In the genomic region with DNA sequence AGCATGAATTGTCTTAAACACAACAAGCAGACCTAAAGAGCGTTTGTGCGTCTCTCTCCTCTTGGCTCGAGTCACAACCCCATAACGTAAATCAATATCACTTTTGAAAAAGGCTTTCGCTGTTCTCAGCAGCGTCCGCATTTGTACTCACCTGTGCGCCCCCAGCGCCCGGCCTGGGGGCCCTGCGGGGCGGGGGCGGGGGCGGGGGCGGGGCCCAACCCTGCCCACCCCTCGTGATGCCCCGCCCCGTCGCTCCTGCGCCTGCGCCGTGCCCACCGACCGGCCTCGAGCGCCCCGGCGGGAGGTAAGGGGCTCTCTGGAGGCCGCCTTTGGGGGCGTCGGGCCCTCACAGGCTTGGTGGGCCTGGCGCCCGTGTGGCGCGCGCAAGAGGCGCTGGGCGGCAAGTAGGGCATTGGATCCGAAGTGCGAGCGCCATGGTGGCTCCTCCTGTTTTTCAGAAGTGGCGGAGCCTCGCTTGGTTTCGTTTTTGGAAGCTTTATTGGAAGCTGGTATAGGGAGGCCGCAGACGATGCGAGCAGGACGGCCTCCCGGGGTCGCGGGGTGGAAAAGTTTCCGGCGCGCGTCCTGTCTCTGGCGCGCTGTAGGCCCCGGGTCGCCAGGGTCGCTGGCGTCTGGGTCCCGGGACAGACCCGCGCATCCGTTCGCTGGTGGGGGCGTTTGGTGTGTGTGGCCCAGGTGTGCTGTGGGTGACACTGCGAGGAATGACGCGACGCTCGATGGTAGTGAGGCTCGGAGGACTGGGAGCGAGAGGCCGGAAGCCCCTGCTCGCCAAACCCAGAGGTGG, we compare ENCODE assay signal across 8 cellular contexts. TPM values are rescaled to one million over a fixed set of nuclear protein-coding genes. Genes with fewer than 3 reads are reported as not detected.
DNase-seq lines count a peak whose midpoint lies in the region; ATAC-seq, FAIRE-seq and TF ChIP-seq lines count a peak whose summit lies in the region.

A gene (plus strand): TSS at position 252 of the 805 bp plus-strand sequence. CDS start 8,586 bp downstream, outside the sequence.

- H3K4me1 Mint-ChIP-seq in WTC11: peaks cover 36% of the 10 kb centered on the region

- no peaks in the 10 kb centered on the region for H3K36me3 Mint-ChIP-seq in WTC11

- H3K4me3 ChIP-seq in bronchial epithelial cell (ENCODE audit: low read depth, low read length): peak within 1 kb of the TSS; percentile 81

- no peaks in the 10 kb centered on the region for H3K36me3 ChIP-seq in bronchial epithelial cell (ENCODE audit: control insufficient read depth, insufficient read depth, low read length)

- peak within 1 kb of the TSS; percentile 57 for H3K27ac Mint-ChIP-seq in WTC11

- H3K27me3 ChIP-seq in bronchial epithelial cell (ENCODE audit: control insufficient read depth, insufficient read depth, low read length): no peaks in the 10 kb centered on the region

- 0 out of 2 replicates have a peak, but pooled peaks cover 3% of the 10 kb centered on the region for H3K9me3 Mint-ChIP-seq in WTC11

- POLR2A ChIA-PET in WTC11 (lab: Charles Lee): interaction anchor here (0.6 to 0.8 kb wide), 2 partner anchors 9 to 19 kb away, joined by 3 read pairs; no protein-coding TSS in a partner anchor

- CTCF ChIA-PET in WTC11 (lab: Charles Lee): interaction anchor here (0.9 to 3.7 kb wide), 5 partner anchors 12 to 82 kb away, joined by 3 to 18 read pairs (median 3); no protein-coding TSS in a partner anchor

- H3K27me3 Mint-ChIP-seq in WTC11 (ENCODE audit: low read depth): peaks cover 5% of the 10 kb centered on the region; the same call in 1 of the 2 replicates

- DNase-seq in NCI-H2107 treated with DMSO at 0.1 percent for 48 hours (lab: John Stamatoyannopoulos, UW; ENCODE audit: unreplicated experiment) (peak; percentile 68), WTC11 (ENCODE audit: low spot score) (peak; percentile 80), bronchial epithelial cell (ENCODE audit: low read depth) (peak; percentile 58), inferior parietal cortex (ENCODE audit: extremely low spot score) (peak; percentile 64)
- peak; percentile 57 to 69 for DNase-seq in stimulated activated CD4-positive, alpha-beta T cell treated with anti-CD3 and anti-CD28 coated beads, Interleukin-12 subunit alpha, Interleukin-12 subunit beta, amount 100 ng/mL, for 24 hours (ENCODE audit: low read depth in 2 of 2)

- H3K4me3 Mint-ChIP-seq in WTC11: peak within 1 kb of the TSS; percentile 90

- no peak for FAIRE-seq in bronchial epithelial cell (lab: Jason Lieb, UNC)

- H3K27ac ChIP-seq in 22Rv1: peak within 1 kb of the TSS; percentile 80

- TF ChIP-seq CTCF in 22Rv1 (IDR thresholded peaks at IDR 0.05) (no peak; the same call in 1 of the 2 replicates), WTC11 (IDR thresholded peaks at IDR 0.05) (no peak), bronchial epithelial cell (IDR thresholded peaks at IDR 0.05; ENCODE audit: insufficient read depth, low read length, severe bottlenecking) (peak; percentile 8)

- peak; percentile 94 for ATAC-seq in GM18511 (IDR thresholded peaks at IDR 0.05; ENCODE audit: unreplicated experiment)
- peak; percentile 87 for ATAC-seq in HG03025 (IDR thresholded peaks at IDR 0.05; ENCODE audit: low FRiP score, unreplicated experiment)
- peak; percentile 87 for ATAC-seq in WTC11

TF ChIP-seq in WTC11, 78 proteins besides CTCF, POLR2A, EP300 and RAD21 (continues in another document):
- TF ChIP-seq, protein P1, sequence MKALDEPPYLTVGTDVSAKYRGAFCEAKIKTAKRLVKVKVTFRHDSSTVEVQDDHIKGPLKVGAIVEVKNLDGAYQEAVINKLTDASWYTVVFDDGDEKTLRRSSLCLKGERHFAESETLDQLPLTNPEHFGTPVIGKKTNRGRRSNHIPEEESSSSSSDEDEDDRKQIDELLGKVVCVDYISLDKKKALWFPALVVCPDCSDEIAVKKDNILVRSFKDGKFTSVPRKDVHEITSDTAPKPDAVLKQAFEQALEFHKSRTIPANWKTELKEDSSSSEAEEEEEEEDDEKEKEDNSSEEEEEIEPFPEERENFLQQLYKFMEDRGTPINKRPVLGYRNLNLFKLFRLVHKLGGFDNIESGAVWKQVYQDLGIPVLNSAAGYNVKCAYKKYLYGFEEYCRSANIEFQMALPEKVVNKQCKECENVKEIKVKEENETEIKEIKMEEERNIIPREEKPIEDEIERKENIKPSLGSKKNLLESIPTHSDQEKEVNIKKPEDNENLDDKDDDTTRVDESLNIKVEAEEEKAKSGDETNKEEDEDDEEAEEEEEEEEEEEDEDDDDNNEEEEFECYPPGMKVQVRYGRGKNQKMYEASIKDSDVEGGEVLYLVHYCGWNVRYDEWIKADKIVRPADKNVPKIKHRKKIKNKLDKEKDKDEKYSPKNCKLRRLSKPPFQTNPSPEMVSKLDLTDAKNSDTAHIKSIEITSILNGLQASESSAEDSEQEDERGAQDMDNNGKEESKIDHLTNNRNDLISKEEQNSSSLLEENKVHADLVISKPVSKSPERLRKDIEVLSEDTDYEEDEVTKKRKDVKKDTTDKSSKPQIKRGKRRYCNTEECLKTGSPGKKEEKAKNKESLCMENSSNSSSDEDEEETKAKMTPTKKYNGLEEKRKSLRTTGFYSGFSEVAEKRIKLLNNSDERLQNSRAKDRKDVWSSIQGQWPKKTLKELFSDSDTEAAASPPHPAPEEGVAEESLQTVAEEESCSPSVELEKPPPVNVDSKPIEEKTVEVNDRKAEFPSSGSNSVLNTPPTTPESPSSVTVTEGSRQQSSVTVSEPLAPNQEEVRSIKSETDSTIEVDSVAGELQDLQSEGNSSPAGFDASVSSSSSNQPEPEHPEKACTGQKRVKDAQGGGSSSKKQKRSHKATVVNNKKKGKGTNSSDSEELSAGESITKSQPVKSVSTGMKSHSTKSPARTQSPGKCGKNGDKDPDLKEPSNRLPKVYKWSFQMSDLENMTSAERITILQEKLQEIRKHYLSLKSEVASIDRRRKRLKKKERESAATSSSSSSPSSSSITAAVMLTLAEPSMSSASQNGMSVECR (CRISPR knock-in tag; IDR thresholded peaks at IDR 0.05; ENCODE audit: borderline replicate concordance): peak; percentile 50
- peak; percentile 80; the same call in 1 of the 2 replicates for TF ChIP-seq FOXP1 (CRISPR knock-in tag; IDR thresholded peaks at IDR 0.05; ENCODE audit: borderline replicate concordance)
- TF ChIP-seq, protein P2, sequence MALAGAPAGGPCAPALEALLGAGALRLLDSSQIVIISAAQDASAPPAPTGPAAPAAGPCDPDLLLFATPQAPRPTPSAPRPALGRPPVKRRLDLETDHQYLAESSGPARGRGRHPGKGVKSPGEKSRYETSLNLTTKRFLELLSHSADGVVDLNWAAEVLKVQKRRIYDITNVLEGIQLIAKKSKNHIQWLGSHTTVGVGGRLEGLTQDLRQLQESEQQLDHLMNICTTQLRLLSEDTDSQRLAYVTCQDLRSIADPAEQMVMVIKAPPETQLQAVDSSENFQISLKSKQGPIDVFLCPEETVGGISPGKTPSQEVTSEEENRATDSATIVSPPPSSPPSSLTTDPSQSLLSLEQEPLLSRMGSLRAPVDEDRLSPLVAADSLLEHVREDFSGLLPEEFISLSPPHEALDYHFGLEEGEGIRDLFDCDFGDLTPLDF (CRISPR knock-in tag; IDR thresholded peaks at IDR 0.05): 0 out of 2 replicates have a peak, but pooled peaks have one; percentile 54
- TF ChIP-seq, protein P3, sequence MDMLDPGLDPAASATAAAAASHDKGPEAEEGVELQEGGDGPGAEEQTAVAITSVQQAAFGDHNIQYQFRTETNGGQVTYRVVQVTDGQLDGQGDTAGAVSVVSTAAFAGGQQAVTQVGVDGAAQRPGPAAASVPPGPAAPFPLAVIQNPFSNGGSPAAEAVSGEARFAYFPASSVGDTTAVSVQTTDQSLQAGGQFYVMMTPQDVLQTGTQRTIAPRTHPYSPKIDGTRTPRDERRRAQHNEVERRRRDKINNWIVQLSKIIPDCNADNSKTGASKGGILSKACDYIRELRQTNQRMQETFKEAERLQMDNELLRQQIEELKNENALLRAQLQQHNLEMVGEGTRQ (CRISPR knock-in tag; IDR thresholded peaks at IDR 0.05): peak; percentile 47; the same call in 1 of the 2 replicates
- no peak for TF ChIP-seq ATF1 (CRISPR knock-in tag; IDR thresholded peaks at IDR 0.05)
- TF ChIP-seq ZNF416 (CRISPR knock-in tag; IDR thresholded peaks at IDR 0.05): no peak
- TF ChIP-seq, protein P4, sequence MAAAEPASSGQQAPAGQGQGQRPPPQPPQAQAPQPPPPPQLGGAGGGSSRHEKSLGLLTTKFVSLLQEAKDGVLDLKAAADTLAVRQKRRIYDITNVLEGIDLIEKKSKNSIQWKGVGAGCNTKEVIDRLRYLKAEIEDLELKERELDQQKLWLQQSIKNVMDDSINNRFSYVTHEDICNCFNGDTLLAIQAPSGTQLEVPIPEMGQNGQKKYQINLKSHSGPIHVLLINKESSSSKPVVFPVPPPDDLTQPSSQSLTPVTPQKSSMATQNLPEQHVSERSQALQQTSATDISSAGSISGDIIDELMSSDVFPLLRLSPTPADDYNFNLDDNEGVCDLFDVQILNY (CRISPR knock-in tag; IDR thresholded peaks at IDR 0.05): peak; percentile 53; the same call in 1 of the 2 replicates
- 0 out of 2 replicates have a peak, but pooled peaks have one; percentile 37 for TF ChIP-seq SP1 (CRISPR knock-in tag; conservative IDR thresholded peaks at IDR 0.05)
- TF ChIP-seq GRHL2 (CRISPR knock-in tag; IDR thresholded peaks at IDR 0.05; ENCODE audit: insufficient replicate concordance, severe bottlenecking): no peak
- TF ChIP-seq ZNF423 (CRISPR knock-in tag; IDR thresholded peaks at IDR 0.05): peak; percentile 33; the same call in 1 of the 2 replicates
- TF ChIP-seq EMX1 (CRISPR knock-in tag; IDR thresholded peaks at IDR 0.05): no peak
- TF ChIP-seq CBFB (CRISPR knock-in tag; IDR thresholded peaks at IDR 0.05; ENCODE audit: low read depth): 0 out of 2 replicates have a peak, but pooled peaks have one; percentile 85
- no peak for TF ChIP-seq ZNF232 (CRISPR knock-in tag; IDR thresholded peaks at IDR 0.05)
- no peak for TF ChIP-seq ELF4 (CRISPR knock-in tag; IDR thresholded peaks at IDR 0.05; ENCODE audit: low read depth)
- TF ChIP-seq, protein P5, sequence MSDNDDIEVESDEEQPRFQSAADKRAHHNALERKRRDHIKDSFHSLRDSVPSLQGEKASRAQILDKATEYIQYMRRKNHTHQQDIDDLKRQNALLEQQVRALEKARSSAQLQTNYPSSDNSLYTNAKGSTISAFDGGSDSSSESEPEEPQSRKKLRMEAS (CRISPR knock-in tag; IDR thresholded peaks at IDR 0.05): peak; percentile 75
- TF ChIP-seq ETV6 (CRISPR knock-in tag; IDR thresholded peaks at IDR 0.05): peak; percentile 36; the same call in 1 of the 2 replicates

RNA-seq across cellular contexts. Expression of the gene that starts here (rescaled TPM):
- total RNA-seq in WTC11 (2021): 22.1 to 23.8 TPM (median 23.2 TPM) in 3 replicates
- 12.1 and 20.4 TPM in 2 replicates for total RNA-seq in bronchial epithelial cell

Comparison
In these comparisons a context has a peak if more than half of its experiments do, and no peak if none do; other contexts are left out.
1. Peak in every context shown above with its lines: DNase-seq, ATAC-seq, H3K4me3 ChIP-seq and H3K27ac ChIP-seq.